Comparison of ENCODE assay signal across 1 cellular context in genomic region chr9:109251080-109251775, GRCh38.
TF ChIP-seq lines count a peak whose summit lies in the region.

No MANE protein-coding gene starts in this region.

TF ChIP-seq in HepG2, 621 proteins besides CTCF, POLR2A, EP300 and RAD21 (continued from another document):
- peak; percentile 80 for TF ChIP-seq ZNF687 (CRISPR knock-in tag; IDR thresholded peaks at IDR 0.05)
- peak; percentile 38 for TF ChIP-seq ZNF589 (CRISPR knock-in tag; conservative IDR thresholded peaks at IDR 0.05)
- TF ChIP-seq KLF16 (CRISPR knock-in tag; IDR thresholded peaks at IDR 0.05): peak in 1 of 2 experiments; percentile 50; a peak in 1 of 4 replicates
- no peak for TF ChIP-seq EHMT2 (IDR thresholded peaks at IDR 0.05; ENCODE audit: borderline replicate concordance, low read depth, low read length)
- no peak for TF ChIP-seq E2F1 (CRISPR knock-in tag; IDR thresholded peaks at IDR 0.05)
- no peak for TF ChIP-seq CC2D1A (CRISPR knock-in tag; IDR thresholded peaks at IDR 0.05)
- peak; percentile 87 for TF ChIP-seq ASH2L (IDR thresholded peaks at IDR 0.05; ENCODE audit: insufficient read length, low read depth, low read length)
- TF ChIP-seq RXRA (CRISPR knock-in tag; IDR thresholded peaks at IDR 0.05): peak; percentile 14; the same call in 1 of the 2 replicates
- peak; percentile 53; the same call in 1 of the 2 replicates for TF ChIP-seq ZSCAN21 (CRISPR knock-in tag; IDR thresholded peaks at IDR 0.05; ENCODE audit: borderline replicate concordance)
- TF ChIP-seq ZNF503 (CRISPR knock-in tag; IDR thresholded peaks at IDR 0.05): peak; percentile 41; the same call in 1 of the 2 replicates
- TF ChIP-seq FOXO4 (CRISPR knock-in tag; conservative IDR thresholded peaks at IDR 0.05): no peak
- TF ChIP-seq MYC (CRISPR knock-in tag; IDR thresholded peaks at IDR 0.05; ENCODE audit: borderline replicate concordance): peak; percentile 74; the same call in 1 of the 2 replicates
- TF ChIP-seq MED1 (CRISPR knock-in tag; IDR thresholded peaks at IDR 0.05): peak; percentile 80
- TF ChIP-seq NFYB (CRISPR knock-in tag; IDR thresholded peaks at IDR 0.05): no peak; the same call in 1 of the 2 replicates
- TF ChIP-seq THAP8 (CRISPR knock-in tag; IDR thresholded peaks at IDR 0.05; ENCODE audit: borderline replicate concordance): no peak
- TF ChIP-seq ZNF124 (CRISPR knock-in tag; IDR thresholded peaks at IDR 0.05): peak; percentile 31; the same call in 1 of the 2 replicates
- TF ChIP-seq ZNF232 (CRISPR knock-in tag; IDR thresholded peaks at IDR 0.05; ENCODE audit: borderline replicate concordance): no peak; the same call in 1 of the 2 replicates
- no peak; the same call in 1 of the 2 replicates for TF ChIP-seq ZNF782 (CRISPR knock-in tag; IDR thresholded peaks at IDR 0.05; ENCODE audit: borderline replicate concordance)
- TF ChIP-seq PBX2 (CRISPR knock-in tag; IDR thresholded peaks at IDR 0.05): no peak
- peak; percentile 80 for TF ChIP-seq MAFF (IDR thresholded peaks at IDR 0.05; ENCODE audit: low read depth, low read length)
- TF ChIP-seq MAX (IDR thresholded peaks at IDR 0.05): peak; percentile 88
- TF ChIP-seq GATA4 (IDR thresholded peaks at IDR 0.05; ENCODE audit: borderline replicate concordance, low read depth): peak; percentile 35; the same call in 1 of the 2 replicates
- peak; percentile 78; the same call in 1 of the 2 replicates for TF ChIP-seq FOXO1 (CRISPR knock-in tag; IDR thresholded peaks at IDR 0.05)
- no peak for TF ChIP-seq ZNF101 (CRISPR knock-in tag; IDR thresholded peaks at IDR 0.05; ENCODE audit: borderline replicate concordance, low read depth)
- TF ChIP-seq HNF1A (IDR thresholded peaks at IDR 0.05; ENCODE audit: low read depth): peak; percentile 39; the same call in 1 of the 2 replicates
- peak; percentile 58; the same call in 1 of the 2 replicates for TF ChIP-seq HNF1A (CRISPR knock-in tag; IDR thresholded peaks at IDR 0.05; ENCODE audit: borderline replicate concordance)
